ENCODE assay signal across 13 cellular contexts in genomic region chr6:57040011-57040410, GRCh38. TPM values are rescaled to one million over a fixed set of nuclear protein-coding genes. Genes with fewer than 3 reads are reported as not detected.
DNase-seq lines count a peak whose midpoint lies in the region; ATAC-seq and TF ChIP-seq lines count a peak whose summit lies in the region.
"Had no signal": no experiment of that assay in that cellular context is flagged by ENCODE, and none has a peak within 500 bp of the region (broad histone marks: within the 10 kb centered on the region; RNA-seq: fewer than 3 reads in every experiment).

No MANE protein-coding gene starts in this region.

- TF ChIP-seq POLR2A in esophagus muscularis mucosa (IDR thresholded peaks at IDR 0.05; ENCODE audit: low read depth): no peak

- H3K27ac ChIP-seq in esophagus muscularis mucosa (replicated peaks in 1 of 4): no peak overlapping the region

- H3K4me1 ChIP-seq in esophagus muscularis mucosa: no peaks in the 10 kb centered on the region

- peaks cover 0 to 19% (median 0%) of the 10 kb centered on the region in 4 donors for H3K27me3 ChIP-seq in esophagus muscularis mucosa

- TF ChIP-seq CTCF in esophagus muscularis mucosa (IDR thresholded peaks at IDR 0.05): no peak

- peak; percentile 28 for DNase-seq in ELR (ENCODE audit: low read depth)
- peak; percentile 14 for DNase-seq in H4 (ENCODE audit: low spot score)
- DNase-seq in RPMI7951 (ENCODE audit: low read depth): peak; percentile 19
- DNase-seq in glomerular visceral epithelial cell (ENCODE audit: extremely low spot score): peak; percentile 12
- no peak for DNase-seq in esophagus muscularis mucosa (ENCODE audit: extremely low spot score)
- no peak for DNase-seq in G401 (ENCODE audit: low spot score)
- DNase-seq: activated CD4-positive, alpha-beta T cell treated with anti-CD3 and anti-CD28 coated beads, Interleukin-2, amount 10 ng/mL, durations not matched to agents 7 days and 5 days; activated naive CD8-positive, alpha-beta T cell treated with anti-CD3 and anti-CD28 coated beads, Interleukin-2, amount 10 ng/mL, durations not matched to agents 7 days and 5 days; DMS79 treated with DMSO at 0.1 percent for 48 hours; islet precursor cell; NCI-H146 had no signal

- intact Hi-C loops in esophagus muscularis mucosa (cut with DNase I): no loop called here

- H3K4me3 ChIP-seq in esophagus muscularis mucosa: no peak overlapping the region
- H3K4me3 ChIP-seq: HAP-1 had no signal

- no peaks in the 10 kb centered on the region for H3K9me3 ChIP-seq in esophagus muscularis mucosa
- H3K9me3 ChIP-seq: HAP-1 had no signal

- H3K36me3 ChIP-seq in esophagus muscularis mucosa: no peaks in the 10 kb centered on the region
- H3K36me3 ChIP-seq: HAP-1 had no signal

- ATAC-seq in HG02642 (IDR thresholded peaks at IDR 0.05; ENCODE audit: poor library complexity, unreplicated experiment): no peak

- in situ Hi-C loops in G401 (cut with HindIII; ENCODE audit: low sequenced_read_pairs): no loop called here

- WGBS in esophagus muscularis mucosa: 80% methylated on average over 5 of the region's 5 CpGs

- TF ChIP-seq EP300 in esophagus muscularis mucosa (IDR thresholded peaks at IDR 0.05): no peak

RNA-seq across cellular contexts. Expression of gene KIAA1586, which starts 6.5 kb away (rescaled TPM):
- total RNA-seq in H4 (2014; rRNA removed; shearing (Covaris generic)): 9.8 and 16.6 TPM in 2 replicates
- total RNA-seq in RPMI7951 (2014; rRNA removed; shearing (Covaris generic)): 22.8 and 27.6 TPM in 2 replicates
- total RNA-seq in esophagus muscularis mucosa: 1 to 10 TPM; 6.2 to 9.9 (median 8.7) TPM
- 12.2 and 27.4 TPM in 2 replicates for total RNA-seq in G401 (2014; rRNA removed; shearing (Covaris generic))

RNA-seq across cellular contexts. Expression of gene ZNF451, which starts 50.0 kb away (rescaled TPM):
- total RNA-seq in H4 (2014; rRNA removed; shearing (Covaris generic)): 26.2 and 32.9 TPM in 2 replicates
- 47.0 and 52.4 TPM in 2 replicates for total RNA-seq in RPMI7951 (2014; rRNA removed; shearing (Covaris generic))
- 10 to 100 TPM; 32.0 to 49.0 (median 38.0) TPM for total RNA-seq in esophagus muscularis mucosa
- 23.3 and 35.2 TPM in 2 replicates for total RNA-seq in G401 (2014; rRNA removed; shearing (Covaris generic))

Comparison
In these comparisons a context has a peak if more than half of its experiments do, and no peak if none do; other contexts are left out.
1. DNase-seq: peak in ELR (single experiment), H4 (single experiment), RPMI7951 (single experiment) and glomerular visceral epithelial cell (single experiment); none in esophagus muscularis mucosa (single experiment) and G401 (single experiment).